Comparison of ENCODE assay signal across 9 cellular contexts in genomic region chr12:23055004-23055403, GRCh38.
DNase-seq lines count a peak whose midpoint lies in the region; ATAC-seq and TF ChIP-seq lines count a peak whose summit lies in the region.
"Had no signal": no experiment of that assay in that cellular context is flagged by ENCODE, and none has a peak within 500 bp of the region (broad histone marks: within the 10 kb centered on the region; RNA-seq: fewer than 3 reads in every experiment).

No MANE protein-coding gene starts in this region.

- H3K36me3 ChIP-seq in uterus = no peaks in the 10 kb centered on the region

- peak; percentile 86 for TF ChIP-seq CTCF in 22Rv1 (IDR thresholded peaks at IDR 0.05)
- peak; percentile 6 for TF ChIP-seq CTCF in GM13976 (IDR thresholded peaks at IDR 0.05; ENCODE audit: borderline replicate concordance, control extremely low read depth, extremely low read depth, insufficient read depth, missing control alignments)
- peak; percentile 43 for TF ChIP-seq CTCF in fibroblast of mammary gland (conservative IDR thresholded peaks at IDR 0.05; ENCODE audit: control insufficient read depth, insufficient read depth, low read depth, low read length)
- TF ChIP-seq CTCF in uterus (IDR thresholded peaks at IDR 0.05) = no peak

- intact Hi-C loops in uterus (cut with DNase I; ENCODE audit: low total_unique reads) = no loop called here

- in situ Hi-C loops in GM13976 (cut with MboI; ENCODE audit: low sequenced_read_pairs, unreplicated experiment) = no loop called here

- no peaks in the 10 kb centered on the region for H3K9me3 ChIP-seq in uterus

- no peaks in the 10 kb centered on the region for H3K4me1 ChIP-seq in uterus

- H3K27me3 ChIP-seq in uterus = no peaks in the 10 kb centered on the region

- no peak overlapping the region for H3K4me3 ChIP-seq in fibroblast of mammary gland (ENCODE audit: control insufficient read depth, low read depth, low read length)
- H3K4me3 ChIP-seq in uterus = no peak overlapping the region
- H3K4me3 ChIP-seq: SK-N-MC had no signal

- ATAC-seq in HG02678 (IDR thresholded peaks at IDR 0.05; ENCODE audit: unreplicated experiment) (no peak), HG02642 (IDR thresholded peaks at IDR 0.05; ENCODE audit: poor library complexity, unreplicated experiment) (no peak)

- H3K27ac ChIP-seq in 22Rv1 = no peak overlapping the region
- H3K27ac ChIP-seq in uterus = no peak overlapping the region
- H3K27ac ChIP-seq: SK-N-MC had no signal

- DNase-seq in GM13976 (ENCODE audit: low spot score) = no peak
- peak; percentile 11 for DNase-seq in NCI-H82 treated with DMSO at 0.1 percent for 48 hours (lab: John Stamatoyannopoulos, UW; ENCODE audit: unreplicated experiment)
- DNase-seq in fibroblast of mammary gland (ENCODE audit: low read depth) = peak; percentile 26
- DNase-seq in stimulated activated CD8-positive, alpha-beta memory T cell treated with anti-CD3 and anti-CD28 coated beads, Interleukin-4, amount 100 ng/mL, for 48 hours = no peak
- no peak for DNase-seq in uterus

- no peak for TF ChIP-seq POLR2A in uterus (IDR thresholded peaks at IDR 0.05)

Comparison
In these comparisons a context has a peak if more than half of its experiments do, and no peak if none do; other contexts are left out.
1. CTCF ChIP-seq: peak in 22Rv1 (single experiment), GM13976 (single experiment) and fibroblast of mammary gland (single experiment); none in uterus (0 of 4).
2. DNase-seq: peak in NCI-H82 treated with DMSO at 0.1 percent for 48 hours (single experiment) and fibroblast of mammary gland (single experiment); none in GM13976 (single experiment), stimulated activated CD8-positive, alpha-beta memory T cell treated with anti-CD3 and anti-CD28 coated beads, Interleukin-4, amount 100 ng/mL, for 48 hours (single experiment) and uterus (0 of 2).